In genomic region chr5:43313854-43314457, GRCh38 we compare ENCODE assay signal across 7 cellular contexts. TPM values are rescaled to one million over a fixed set of nuclear protein-coding genes. Genes with fewer than 3 reads are reported as not detected.
DNase-seq lines count a peak whose midpoint lies in the region; ATAC-seq and TF ChIP-seq lines count a peak whose summit lies in the region.

No MANE protein-coding gene starts in this region.

- 56% methylated on average over 8 of the region's 8 CpGs for WGBS in mammary epithelial cell (ENCODE audit: low coverage, missing lambda C conversion rate)

- H3K4me1 ChIP-seq in mammary epithelial cell (ENCODE audit: insufficient read depth, low read length) (peaks cover 42% of the 10 kb centered on the region), mucosa of rectum (ENCODE audit: control insufficient read depth in 2 of 2, insufficient read depth in 2 of 2, low read length in 2 of 2) (peaks cover 16 to 18% of the 10 kb centered on the region in 2 donors)

- BruUV-seq in mammary epithelial cell (replicated peaks; lab: Mats Ljungman, UMichigan) = TSS peak; percentile 92

- intact Hi-C loops in mammary epithelial cell (cut with micrococcal nuclease) = loop anchor here (2.0 to 10.0 kb wide), 3 partner anchors 49 to 192 kb away; partner anchors contain the start of genes TMEM267 and ZNF131

- no peaks in the 10 kb centered on the region for H3K27me3 ChIP-seq in mammary epithelial cell (ENCODE audit: insufficient read depth, low read length)
- no peaks in the 10 kb centered on the region for H3K27me3 ChIP-seq in mucosa of rectum (ENCODE audit: control insufficient read depth in 2 of 2, insufficient read depth in 2 of 2, low read length in 2 of 2)

- peak; percentile 23 for DNase-seq in GM12865 (ENCODE audit: low read depth)
- DNase-seq in NCI-H2196 (lab: John Stamatoyannopoulos, UW; ENCODE audit: unreplicated experiment) = peak; percentile 86
- no peak for DNase-seq in mammary epithelial cell
- no peak for DNase-seq in HuH-7 (ENCODE audit: low spot score)

- peaks cover 43% of the 10 kb centered on the region for H3K79me2 ChIP-seq in mammary epithelial cell (ENCODE audit: insufficient read depth, low read length)

- no peak for ATAC-seq in GM18517 (IDR thresholded peaks at IDR 0.05; ENCODE audit: unreplicated experiment)
- no peak for ATAC-seq in GM18502 (IDR thresholded peaks at IDR 0.05; ENCODE audit: poor library complexity, unreplicated experiment)

- no peaks in the 10 kb centered on the region for H3K9me3 ChIP-seq in mammary epithelial cell (replicated peaks; ENCODE audit: insufficient read depth, low read length)
- H3K9me3 ChIP-seq in mucosa of rectum (ENCODE audit: control insufficient read depth in 2 of 2, low read length in 2 of 2) = no peaks in the 10 kb centered on the region

- peaks cover 29% of the 10 kb centered on the region for H4K20me1 ChIP-seq in mammary epithelial cell (ENCODE audit: insufficient read depth, low read length)

- H2AFZ ChIP-seq in mammary epithelial cell (ENCODE audit: low read depth, low read length) = peak overlapping the region; percentile 28

- H3K4me3 ChIP-seq in GM12865 (ENCODE audit: low read depth, low read length) (peak overlapping the region; percentile 50), mammary epithelial cell (replicated peaks in 1 of 3; ENCODE audit: insufficient read depth in 1 of 3, low read depth in 2 of 3, low read length in 3 of 3) (peak overlapping the region in 2 of 3 experiments; percentile 4 to 13), mucosa of rectum (ENCODE audit: low read length in 2 of 2) (peak overlapping the region; percentile 65 to 89)

- H3K36me3 ChIP-seq in mammary epithelial cell (ENCODE audit: insufficient read depth, low read length) (peaks cover 23% of the 10 kb centered on the region), mucosa of rectum (ENCODE audit: control insufficient read depth in 2 of 2, insufficient read depth in 2 of 2, low read length in 2 of 2) (no peaks in the 10 kb centered on the region)

- peak overlapping the region; percentile 97 for H3K27ac ChIP-seq in mammary epithelial cell (ENCODE audit: insufficient read depth, low read depth, low read length)
- H3K27ac ChIP-seq in mucosa of rectum (ENCODE audit: low read depth in 2 of 2, low read length in 2 of 2) = peak overlapping the region; percentile 76 to 95

- dilution Hi-C loops in mammary epithelial cell (cut with HindIII; ENCODE audit: low sequenced_read_pairs) = no loop called here

- TF ChIP-seq CTCF in GM12865 (IDR thresholded peaks at IDR 0.05; ENCODE audit: insufficient read depth, low read depth, low read length, missing control alignments) = no peak
- TF ChIP-seq CTCF in mammary epithelial cell (conservative IDR thresholded peaks at IDR 0.05 in 1 of 2, IDR thresholded peaks at IDR 0.05 in 1 of 2; ENCODE audit: extremely low read depth in 1 of 2, insufficient read depth in 1 of 2, low read depth in 1 of 2, low read length in 2 of 2) = no peak

- in situ Hi-C loops in mammary epithelial cell (cut with MboI; ENCODE audit: low sequenced_read_pairs in 2 of 2) = loop anchor here in 1 of 2 donors (10.0 kb wide), 1 partner anchor 51 kb away; no protein-coding TSS in a partner anchor

- CTCF ChIA-PET in mammary epithelial cell (lab: Charles Lee; ENCODE audit: low non-redundant PET) = interaction anchor here (1.2 kb wide), 1 partner anchor 170 kb away, joined by 10 read pairs; the partner anchor contains the start of gene TMEM267

- H3K4me2 ChIP-seq in mammary epithelial cell (ENCODE audit: insufficient read depth, low read depth, low read length) = peak overlapping the region; percentile 39

- H3K9ac ChIP-seq in mammary epithelial cell (ENCODE audit: insufficient read depth, low read length) (peak overlapping the region; percentile 48), mucosa of rectum (ENCODE audit: low read depth in 1 of 2, low read length in 2 of 2) (peak overlapping the region; percentile 38 to 50)

RNA-seq across cellular contexts. Expression of gene HMGCS1, which starts 0.7 kb away (rescaled TPM):
- total RNA-seq in mammary epithelial cell = 100 to 1,000 TPM in 1 of 2 donors, 10 to 100 TPM in 1; 68.8 to 218 TPM
- polyA plus RNA-seq in mammary epithelial cell = 148 TPM
- polyA minus RNA-seq in mammary epithelial cell = 191 TPM

Comparison
In these comparisons a context has a peak if more than half of its experiments do, and no peak if none do; other contexts are left out.
1. DNase-seq: peak in GM12865 (single experiment) and NCI-H2196 (single experiment); none in mammary epithelial cell (single experiment) and HuH-7 (single experiment).
2. H3K4me3 ChIP-seq: peak in every context shown above with its lines; median percentile 77 in mucosa of rectum; 50 in GM12865; 8 in mammary epithelial cell.